In the genomic region with DNA sequence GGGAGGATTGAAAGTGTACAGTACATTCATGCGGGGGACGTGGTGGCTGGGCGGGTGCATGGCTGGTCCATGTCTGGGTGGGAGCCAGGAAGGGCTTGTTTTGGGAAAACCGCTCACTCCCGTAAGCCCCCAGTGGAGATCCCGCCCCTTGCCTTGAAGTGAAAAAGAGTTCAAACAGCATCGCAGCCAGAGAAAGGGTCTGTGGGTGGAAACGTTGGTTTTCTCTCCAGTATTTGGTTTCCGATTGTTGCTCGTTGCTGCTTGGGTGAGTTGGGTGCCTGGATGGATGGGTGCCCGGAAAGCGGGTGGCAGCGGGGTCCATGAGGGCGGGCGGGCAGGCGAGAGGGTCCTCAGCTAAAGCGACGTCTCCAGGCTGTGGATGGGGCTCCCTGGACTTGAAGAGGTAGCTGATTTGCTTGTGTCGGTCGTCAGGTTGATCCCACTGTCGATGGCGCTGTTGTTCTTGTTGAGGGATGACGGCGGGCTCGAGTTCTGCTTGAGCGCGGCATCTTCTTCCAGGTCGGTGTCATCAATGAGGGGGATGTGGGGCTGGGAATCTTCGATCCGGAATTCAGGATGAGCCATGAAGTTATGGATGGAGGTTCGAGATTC, we compare ENCODE assay signal across 23 cellular contexts. TPM values are rescaled to one million over a fixed set of nuclear protein-coding genes. Genes with fewer than 3 reads are reported as not detected.
"Had no signal": no experiment of that assay in that cellular context is flagged by ENCODE, and none has a peak within 500 bp of the region (broad histone marks: within the 10 kb centered on the region; RNA-seq: fewer than 3 reads in every experiment).

No MANE protein-coding gene starts in this region.

- H3K4me3 Mint-ChIP-seq: effector memory CD8-positive, alpha-beta T cell; immature natural killer cell; memory B cell; mesothelial cell of epicardium; natural killer cell treated with Interleukin-12 subunit alpha and Interleukin-12 subunit beta and Interleukin-15 and Interleukin-18, amount 100 ng/mL, for 72 hours had no signal

- H3K9me3 ChIP-seq: esophagus squamous epithelium, gastroesophageal sphincter, left lung, lower lobe of right lung, right atrium auricular region, sigmoid colon, stomach, uterus had no signal

- H3K27ac ChIP-seq: esophagus squamous epithelium, gastroesophageal sphincter, left lung, lower lobe of right lung, right atrium auricular region, sigmoid colon, skin epidermis, stomach, uterus had no signal

- H3K36me3 Mint-ChIP-seq: immature natural killer cell; memory B cell; mesothelial cell of epicardium; natural killer cell treated with Interleukin-12 subunit alpha and Interleukin-12 subunit beta and Interleukin-15 and Interleukin-18, amount 100 ng/mL, for 72 hours had no signal

- H3K27me3 ChIP-seq: right atrium auricular region, uterus had no signal

- H3K36me3 ChIP-seq: esophagus squamous epithelium, gastroesophageal sphincter, left lung, lower lobe of right lung, right atrium auricular region, sigmoid colon, stomach, uterus had no signal

- DNase-seq: effector memory CD8-positive, alpha-beta T cell; esophagus squamous epithelium; foreskin fibroblast; glutamatergic neuron; immature natural killer cell; left lung; lower lobe of right lung; sigmoid colon; stimulated activated CD4-positive, alpha-beta T cell treated with anti-CD3 and anti-CD28 coated beads, Interleukin-12 subunit alpha, Interleukin-12 subunit beta, amount 100 ng/mL, for 4 hours; stimulated activated naive CD4-positive, alpha-beta T cell; stomach; substantia nigra; trophoblast cell; uterus had no signal

- H3K27ac Mint-ChIP-seq: effector memory CD8-positive, alpha-beta T cell; immature natural killer cell; memory B cell; mesothelial cell of epicardium; natural killer cell treated with Interleukin-12 subunit alpha and Interleukin-12 subunit beta and Interleukin-15 and Interleukin-18, amount 100 ng/mL, for 72 hours had no signal

- ATAC-seq: effector memory CD8-positive, alpha-beta T cell; gastroesophageal sphincter; left lung; lower lobe of right lung; natural killer cell treated with Interleukin-12 subunit alpha and Interleukin-12 subunit beta and Interleukin-15 and Interleukin-18, amount 100 ng/mL, for 72 hours had no signal

- H3K4me1 ChIP-seq: esophagus squamous epithelium, gastroesophageal sphincter, left lung, lower lobe of right lung, right atrium auricular region, sigmoid colon, stomach, uterus had no signal

- FAIRE-seq: keratinocyte had no signal

- H3K4me3 ChIP-seq: esophagus squamous epithelium, gastroesophageal sphincter, left lung, lower lobe of right lung, right atrium auricular region, sigmoid colon, skin epidermis, stomach, uterus had no signal

- H3K9me3 Mint-ChIP-seq: effector memory CD8-positive, alpha-beta T cell; memory B cell; mesothelial cell of epicardium; natural killer cell treated with Interleukin-12 subunit alpha and Interleukin-12 subunit beta and Interleukin-15 and Interleukin-18, amount 100 ng/mL, for 72 hours had no signal

- H3K4me1 Mint-ChIP-seq: immature natural killer cell, mesothelial cell of epicardium had no signal

RNA-seq across cellular contexts. Expression of a gene that starts 35.8 kb away (rescaled TPM):
- total RNA-seq: epithelial cell of proximal tubule, myocyte, right atrium auricular region had no signal
- polyA plus RNA-seq: keratinocyte had no signal
